ENCODE assay signal across 6 cellular contexts in genomic region chr1:153962088-153963029, GRCh38. TPM values are rescaled to one million over a fixed set of nuclear protein-coding genes. Genes with fewer than 3 reads are reported as not detected.
DNase-seq lines count a peak whose midpoint lies in the region; ATAC-seq, FAIRE-seq and TF ChIP-seq lines count a peak whose summit lies in the region.

No MANE protein-coding gene starts in this region.

- peak overlapping the region; percentile 96 to 99 for H3K27ac ChIP-seq in kidney (ENCODE audit: low read depth in 2 of 2, low read length in 2 of 2)

- peaks cover 5 to 13% of the 10 kb centered on the region in 2 donors for H3K36me3 ChIP-seq in kidney (ENCODE audit: control insufficient read depth in 1 of 2, insufficient read depth in 2 of 2, low read length in 2 of 2)

- DNase-seq in GM10266 (ENCODE audit: extremely low spot score) (no peak), T-helper 17 cell (no peak), kidney (peak; percentile 82), NCI-H345 treated with DMSO at 0.1 percent for 48 hours (lab: John Stamatoyannopoulos, UW; ENCODE audit: unreplicated experiment) (no peak), nucleus accumbens (lab: John Stamatoyannopoulos, UW) (no peak)

- FAIRE-seq in kidney (lab: Jason Lieb, UNC) = no peak

- H3K9me3 ChIP-seq in T-helper 17 cell (ENCODE audit: control insufficient read depth, low read length, poor library complexity, severe bottlenecking) (no peaks in the 10 kb centered on the region), kidney (ENCODE audit: control insufficient read depth in 1 of 2, low read length in 2 of 2) (no peaks in the 10 kb centered on the region)

- intact Hi-C loops in kidney (cut with DNase I) = no loop called here

- H3K27ac Mint-ChIP-seq in T-helper 17 cell = peak overlapping the region; percentile 99

- no peaks in the 10 kb centered on the region for H3K27me3 Mint-ChIP-seq in T-helper 17 cell

- peaks cover 46% of the 10 kb centered on the region for H3K4me1 Mint-ChIP-seq in T-helper 17 cell

- TF ChIP-seq CTCF in GM10266 (IDR thresholded peaks at IDR 0.05; ENCODE audit: control insufficient read depth, insufficient read depth, low read depth, missing control alignments) = peak; percentile 30
- TF ChIP-seq CTCF in kidney (IDR thresholded peaks at IDR 0.05; ENCODE audit: borderline replicate concordance, extremely low read depth, insufficient read depth) = no peak

- H3K9ac ChIP-seq in kidney (ENCODE audit: low read length in 2 of 2) = peak overlapping the region; percentile 97 to 99

- H3K4me1 ChIP-seq in kidney (ENCODE audit: control insufficient read depth in 1 of 2, insufficient read depth in 1 of 2, low read depth in 1 of 2, low read length in 2 of 2) = peaks cover 10 to 28% of the 10 kb centered on the region in 2 donors

- H3K36me3 Mint-ChIP-seq in T-helper 17 cell (ENCODE audit: low read depth) = peaks cover 7% of the 10 kb centered on the region

- H3K4me3 ChIP-seq in kidney (ENCODE audit: low read length in 2 of 2) = peak overlapping the region; percentile 66 to 94

- ATAC-seq in T-helper 17 cell (no peak), HG03457 (IDR thresholded peaks at IDR 0.05; ENCODE audit: unreplicated experiment) (no peak)

- H3K4me3 Mint-ChIP-seq in T-helper 17 cell = peak overlapping the region; percentile 97

RNA-seq across cellular contexts. Expression of gene SLC39A1, which starts 1.0 kb away (rescaled TPM):
- total RNA-seq in T-helper 17 cell (10 to 100 TPM; 14.1 to 16.4 TPM), kidney (125 TPM)
- 106 TPM for polyA plus RNA-seq in kidney (ENCODE audit: insufficient read depth, low read depth, low replicate concordance)

RNA-seq across cellular contexts. Expression of gene CRTC2, which starts 3.9 kb away (rescaled TPM):
- 100 to 1,000 TPM; 133 to 151 TPM for total RNA-seq in T-helper 17 cell
- total RNA-seq in kidney = 44.8 TPM
- polyA plus RNA-seq in kidney (ENCODE audit: insufficient read depth, low read depth, low replicate concordance) = 28.6 TPM

RNA-seq across cellular contexts. Expression of gene CREB3L4, which starts 5.3 kb away (rescaled TPM):
- total RNA-seq in T-helper 17 cell (1 to 10 TPM; 4.5 to 6.0 TPM), kidney (10.9 TPM)
- 9.3 TPM for polyA plus RNA-seq in kidney (ENCODE audit: insufficient read depth, low read depth, low replicate concordance)

RNA-seq across cellular contexts. Expression of gene JTB, which starts 15.1 kb away (rescaled TPM):
- total RNA-seq in T-helper 17 cell (10 to 100 TPM; 88.1 to 90.3 TPM), kidney (97.0 TPM)
- 188 TPM for polyA plus RNA-seq in kidney (ENCODE audit: insufficient read depth, low read depth, low replicate concordance)

RNA-seq across cellular contexts. Expression of gene DENND4B, which starts 15.8 kb away (rescaled TPM):
- total RNA-seq in T-helper 17 cell = 100 to 1,000 TPM; 120 to 157 TPM
- 60.6 TPM for total RNA-seq in kidney
- 13.2 TPM for polyA plus RNA-seq in kidney (ENCODE audit: insufficient read depth, low read depth, low replicate concordance)
